Comparison of ENCODE assay signal across 8 cellular contexts in genomic region chr1:20058531-20058930, GRCh38. TPM values are rescaled to one million over a fixed set of nuclear protein-coding genes. Genes with fewer than 3 reads are reported as not detected.
A peak's percentile ranks its signal among the peaks of the same experiment; 100 is the strongest.
DNase-seq lines count a peak whose midpoint lies in the region; ATAC-seq and TF ChIP-seq lines count a peak whose summit lies in the region.

No MANE protein-coding gene starts in this region.

- H3K27ac ChIP-seq in HEK293 (ENCODE audit: extremely low read depth, low read depth, low read length) (no peak overlapping the region), heart left ventricle (peak overlapping the region in 3 of 12 donors; percentile 1 to 60 (median 11))

- H3K4me3 ChIP-seq in HEK293 (ENCODE audit: low read depth, low read length) (no peak overlapping the region), heart left ventricle (no peak overlapping the region)

- CTCF ChIA-PET in HEK293 (lab: Yijun Ruan, JAX) = interaction anchor here (0.6 to 0.7 kb wide), 2 partner anchors 303 to 715 kb away, joined by 3 read pairs; no protein-coding TSS in a partner anchor
- CTCF ChIA-PET in activated CD4-positive, alpha-beta memory T cell treated with anti-CD3 and anti-CD28 coated beads, Interleukin-2, amount 10 ng/mL, durations not matched to agents 7 days and 5 days (lab: Charles Lee) = interaction anchor here (0.8 kb wide), 1 partner anchor 11 kb away, joined by 3 read pairs; no protein-coding TSS in a partner anchor

- peaks cover 12% of the 10 kb centered on the region for H3K27me3 Mint-ChIP-seq in activated CD4-positive, alpha-beta memory T cell treated with anti-CD3 and anti-CD28 coated beads, Interleukin-2, amount 10 ng/mL, durations not matched to agents 7 days and 5 days

- no peaks in the 10 kb centered on the region for H3K27me3 ChIP-seq in heart left ventricle

- ATAC-seq in heart left ventricle (peak; percentile 8 to 74 (median 61)), GM21447 (IDR thresholded peaks at IDR 0.05; ENCODE audit: unreplicated experiment) (no peak), GM18870 (IDR thresholded peaks at IDR 0.05; ENCODE audit: unreplicated experiment) (no peak)

- POLR2A ChIA-PET in HEK293 (lab: Yijun Ruan, JAX) = no interaction called here
- POLR2A ChIA-PET in activated CD4-positive, alpha-beta memory T cell treated with anti-CD3 and anti-CD28 coated beads, Interleukin-2, amount 10 ng/mL, durations not matched to agents 7 days and 5 days (lab: Charles Lee) = interaction anchor here (1.1 to 1.2 kb wide), 2 partner anchors 10 to 32 kb away, joined by 3 read pairs; no protein-coding TSS in a partner anchor

- intact Hi-C loops in heart left ventricle (cut with DNase I) = no loop called here

- peak overlapping the region; percentile 26 for H3K27ac Mint-ChIP-seq in activated CD4-positive, alpha-beta memory T cell treated with anti-CD3 and anti-CD28 coated beads, Interleukin-2, amount 10 ng/mL, durations not matched to agents 7 days and 5 days

- no peaks in the 10 kb centered on the region for H3K36me3 Mint-ChIP-seq in activated CD4-positive, alpha-beta memory T cell treated with anti-CD3 and anti-CD28 coated beads, Interleukin-2, amount 10 ng/mL, durations not matched to agents 7 days and 5 days (ENCODE audit: low read depth)

- H3K4me3 Mint-ChIP-seq in activated CD4-positive, alpha-beta memory T cell treated with anti-CD3 and anti-CD28 coated beads, Interleukin-2, amount 10 ng/mL, durations not matched to agents 7 days and 5 days = no peak overlapping the region

- no peaks in the 10 kb centered on the region for H3K4me1 ChIP-seq in HEK293 (ENCODE audit: control insufficient read depth, insufficient read depth, low read length)
- H3K4me1 ChIP-seq in heart left ventricle = peaks cover 0 to 39% (median 10%) of the 10 kb centered on the region in 12 donors

- WGBS in heart left ventricle, 4 donors = 7 to 29% (median 15%) methylated on average over 1 of the region's 1 CpG

- TF ChIP-seq CTCF in HEK293 (tag by site-specific recombination; IDR thresholded peaks at IDR 0.05) (no peak), heart left ventricle (IDR thresholded peaks at IDR 0.05) (no peak)

- H3K9me3 ChIP-seq in HEK293 (ENCODE audit: control insufficient read depth, insufficient read depth, low read depth, low read length) = no peaks in the 10 kb centered on the region
- H3K9me3 ChIP-seq in heart left ventricle = no peaks in the 10 kb centered on the region

- peaks cover 32% of the 10 kb centered on the region for H3K4me1 Mint-ChIP-seq in activated CD4-positive, alpha-beta memory T cell treated with anti-CD3 and anti-CD28 coated beads, Interleukin-2, amount 10 ng/mL, durations not matched to agents 7 days and 5 days

- no peak for TF ChIP-seq POLR2A in heart left ventricle (IDR thresholded peaks at IDR 0.05)

- H3K9me3 Mint-ChIP-seq in activated CD4-positive, alpha-beta memory T cell treated with anti-CD3 and anti-CD28 coated beads, Interleukin-2, amount 10 ng/mL, durations not matched to agents 7 days and 5 days = no peaks in the 10 kb centered on the region

- H3K36me3 ChIP-seq in HEK293 (ENCODE audit: control insufficient read depth in 2 of 2, insufficient read depth in 1 of 2, low read length in 2 of 2) = no peaks in the 10 kb centered on the region
- peaks cover 0 to 7% (median 0%) of the 10 kb centered on the region in 9 donors for H3K36me3 ChIP-seq in heart left ventricle

- DNase-seq in activated CD4-positive, alpha-beta memory T cell treated with anti-CD3 and anti-CD28 coated beads, Interleukin-2, amount 10 ng/mL, durations not matched to agents 7 days and 5 days = peak; percentile 49
- DNase-seq in heart left ventricle (peak in 1 of 5 donors; percentile 45), SK-N-DZ (ENCODE audit: low spot score) (no peak), COR-L47 (lab: John Stamatoyannopoulos, UW) (no peak)
- peak; percentile 11 for DNase-seq in stimulated activated CD8-positive, alpha-beta memory T cell treated with anti-CD3 and anti-CD28 coated beads, Interleukin-4, amount 100 ng/mL, for 24 hours (ENCODE audit: low read depth)

TF ChIP-seq in HEK293, 187 proteins besides CTCF, POLR2A, EP300 and RAD21:
- TF ChIP-seq ZFHX2 (tag by site-specific recombination; conservative IDR thresholded peaks at IDR 0.05) (0 out of 2 replicates have a peak, but pooled peaks have one; percentile 8), ZNF24 (tag by site-specific recombination; IDR thresholded peaks at IDR 0.05) (no peak)

RNA-seq across cellular contexts. Expression of gene PLA2G5, which starts 11.5 kb away (rescaled TPM):
- not detected for total RNA-seq in activated CD4-positive, alpha-beta memory T cell treated with anti-CD3 and anti-CD28 coated beads, Interleukin-2, amount 10 ng/mL, durations not matched to agents 7 days and 5 days
- 10 to 100 TPM; 31.9 to 80.3 (median 43.9) TPM for total RNA-seq in heart left ventricle
- polyA plus RNA-seq in heart left ventricle = 100 to 1,000 TPM in 1 of 2 donors, 10 to 100 TPM in 1; 25.6 to 102 TPM
- not detected in 2 replicates for polyA plus RNA-seq in SK-N-DZ (2014; cell fraction: cytosol; rRNA removed)
- not detected in 2 replicates for polyA plus RNA-seq in SK-N-DZ (2014; cell fraction: nucleus; rRNA removed)

Comparison
In these comparisons a context has a peak if more than half of its experiments do, and no peak if none do; other contexts are left out.
1. DNase-seq: peak in activated CD4-positive, alpha-beta memory T cell treated with anti-CD3 and anti-CD28 coated beads, Interleukin-2, amount 10 ng/mL, durations not matched to agents 7 days and 5 days (single experiment) and stimulated activated CD8-positive, alpha-beta memory T cell treated with anti-CD3 and anti-CD28 coated beads, Interleukin-4, amount 100 ng/mL, for 24 hours (single experiment); none in SK-N-DZ (single experiment) and COR-L47 (single experiment).
2. ATAC-seq: peak in heart left ventricle (4 of 4); none in GM21447 (single experiment) and GM18870 (single experiment).
3. RNA of gene PLA2G5, which starts 11.5 kb away (total RNA-seq): 31.9 to 80.3 TPM in heart left ventricle; not detected in activated CD4-positive, alpha-beta memory T cell treated with anti-CD3 and anti-CD28 coated beads, Interleukin-2, amount 10 ng/mL, durations not matched to agents 7 days and 5 days; every median in the first group is over 10 times any median in the second.